20 cellular contexts compared by ENCODE assay signal in the genomic region with DNA sequence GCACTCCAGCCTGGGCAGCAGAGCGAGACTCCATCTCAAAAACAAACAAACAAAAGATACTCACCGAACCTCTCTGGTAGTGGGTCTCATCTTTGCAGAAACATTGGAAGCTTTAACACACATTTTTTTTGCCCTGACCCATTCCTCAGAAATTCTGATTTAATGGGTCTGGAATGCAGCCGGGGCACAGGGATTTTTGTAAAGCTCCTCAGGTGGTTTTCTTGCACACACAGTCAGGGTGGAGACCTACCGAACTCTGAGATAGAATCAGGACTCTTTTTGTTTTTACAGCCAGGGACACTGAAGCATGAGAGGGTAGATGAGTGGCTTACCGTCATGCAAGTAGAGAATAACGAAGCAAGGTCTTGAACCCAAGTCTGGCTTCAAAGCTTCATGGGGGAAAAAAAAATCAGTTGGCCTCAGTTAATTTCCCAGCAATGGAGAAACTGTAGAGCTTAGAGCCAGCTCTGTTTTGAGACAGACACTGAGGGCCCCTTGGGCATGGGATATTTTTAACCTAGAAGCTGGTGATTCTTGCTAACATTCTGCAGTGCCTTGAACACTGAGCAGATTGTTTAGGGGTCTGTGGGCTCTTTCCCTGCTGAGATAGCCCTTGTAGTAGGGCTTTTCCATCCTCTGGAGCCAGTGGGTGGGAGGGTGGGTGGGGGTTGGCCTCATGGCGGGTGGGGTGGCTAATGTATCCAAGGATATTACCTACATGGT. TPM values are rescaled to one million over a fixed set of nuclear protein-coding genes. Genes with fewer than 3 reads are reported as not detected.
DNase-seq lines count a peak whose midpoint lies in the region; ATAC-seq, FAIRE-seq and TF ChIP-seq lines count a peak whose summit lies in the region.
"Had no signal": no experiment of that assay in that cellular context is flagged by ENCODE, and none has a peak within 500 bp of the region (broad histone marks: within the 10 kb centered on the region; RNA-seq: fewer than 3 reads in every experiment).

No MANE protein-coding gene starts in this region.

- no peak overlapping the region for H3K27ac ChIP-seq in HepG2 (ENCODE audit: extremely low read length, insufficient read depth, low read length)
- H3K27ac ChIP-seq in right lobe of liver: no peak overlapping the region
- no peak overlapping the region for H3K27ac ChIP-seq in foreskin keratinocyte
- no peak overlapping the region for H3K27ac ChIP-seq in dorsolateral prefrontal cortex
- H3K27ac ChIP-seq: brain microvascular endothelial cell, ovary, sigmoid colon, transverse colon had no signal

- H3K36me3 ChIP-seq in HepG2 (replicated peaks in 1 of 2; ENCODE audit: control insufficient read depth in 1 of 2, insufficient read depth in 2 of 2, low read length in 2 of 2): no peaks in the 10 kb centered on the region
- no peaks in the 10 kb centered on the region for H3K36me3 ChIP-seq in right lobe of liver
- H3K36me3 ChIP-seq: brain microvascular endothelial cell, ovary, sigmoid colon, transverse colon had no signal

- peaks cover 2% of the 10 kb centered on the region for H3K27me3 Mint-ChIP-seq in type B pancreatic cell
- H3K27me3 Mint-ChIP-seq: activated naive CD8-positive, alpha-beta T cell had no signal

- TF ChIP-seq EP300 in HepG2 (IDR thresholded peaks at IDR 0.05; ENCODE audit: low read depth in 2 of 2, low read length in 2 of 2) (no peak), HepG2 (CRISPR knock-in tag; IDR thresholded peaks at IDR 0.05; ENCODE audit: borderline replicate concordance) (no peak)

- H3K9me3 ChIP-seq in HepG2 (ENCODE audit: low read length) (no peaks in the 10 kb centered on the region), right lobe of liver (no peaks in the 10 kb centered on the region)
- H3K9me3 ChIP-seq: ovary, sigmoid colon, transverse colon had no signal

- no peaks in the 10 kb centered on the region for H3K36me3 Mint-ChIP-seq in type B pancreatic cell
- H3K36me3 Mint-ChIP-seq: activated naive CD8-positive, alpha-beta T cell had no signal

- DNase-seq in HepG2 (ENCODE audit: low spot score) (no peak), right lobe of liver (no peak), foreskin keratinocyte (peak; percentile 25 to 73), type B pancreatic cell (ENCODE audit: extremely low spot score, unreplicated experiment) (no peak), dorsolateral prefrontal cortex (no peak)
- DNase-seq: brain microvascular endothelial cell; C1 segment of cervical spinal cord; NCI-H2227 treated with DMSO at 0.1 percent for 48 hours; NK-92 treated with Interleukin-12 subunit alpha and Interleukin-12 subunit beta, amount 100 ng/mL, for 24 hours; ovary; sigmoid colon; stimulated activated CD4-positive, alpha-beta T cell treated with anti-CD3 and anti-CD28 coated beads, Interleukin-1b, Interleukin-23, amount 100 ng/mL, for 48 hours; stimulated activated naive CD8-positive, alpha-beta T cell treated with anti-CD3 and anti-CD28 coated beads, Interleukin-15, Interleukin-2, amounts not matched to agents 100 U/mL and 50 U/mL, for 24 hours; transverse colon had no signal

- no peak for TF ChIP-seq RAD21 in HepG2 (CRISPR knock-in tag; IDR thresholded peaks at IDR 0.05)

- H3K9me3 Mint-ChIP-seq in type B pancreatic cell: no peaks in the 10 kb centered on the region
- H3K9me3 Mint-ChIP-seq: activated T-helper 1 cell treated with anti-CD3 and anti-CD28 coated beads, Interleukin-12 subunit alpha, Interleukin-12 subunit beta, Interleukin-2, Interleukin-4 antibody, amounts not matched to agents 30 ng/mL and 10 ng/mL and 1 ng/mL, durations not matched to agents 14 hours and 24 hours and 36 hours had no signal

- H3K4me3 Mint-ChIP-seq in type B pancreatic cell: peak overlapping the region; percentile 46
- H3K4me3 Mint-ChIP-seq: activated naive CD8-positive, alpha-beta T cell; activated T-helper 1 cell treated with anti-CD3 and anti-CD28 coated beads, Interleukin-12 subunit alpha, Interleukin-12 subunit beta, Interleukin-2, Interleukin-4 antibody, amounts not matched to agents 30 ng/mL and 10 ng/mL and 1 ng/mL, durations not matched to agents 14 hours and 24 hours and 36 hours had no signal

- no peak overlapping the region for H3K4me2 ChIP-seq in HepG2 (ENCODE audit: low read depth, low read length)

- H3K79me2 ChIP-seq in HepG2 (ENCODE audit: insufficient read depth, low read length): no peaks in the 10 kb centered on the region

- H3K4me1 ChIP-seq in HepG2 (ENCODE audit: insufficient read depth, low read length) (peaks cover 19% of the 10 kb centered on the region; the same call in 1 of the 2 replicates), right lobe of liver (peaks cover 0 to 6% (median 0%) of the 10 kb centered on the region in 4 donors), foreskin keratinocyte (peaks cover 6% of the 10 kb centered on the region)

- no peak for TF ChIP-seq CTCF in HepG2 (CRISPR knock-in tag; IDR thresholded peaks at IDR 0.05)
- no peak for TF ChIP-seq CTCF in right lobe of liver (IDR thresholded peaks at IDR 0.05)
- no peak for TF ChIP-seq CTCF in foreskin keratinocyte (conservative IDR thresholded peaks at IDR 0.05)
- no peak for TF ChIP-seq CTCF in type B pancreatic cell (conservative IDR thresholded peaks at IDR 0.05)
- no peak for TF ChIP-seq CTCF in dorsolateral prefrontal cortex (IDR thresholded peaks at IDR 0.05 in 54 of 56, conservative IDR thresholded peaks at IDR 0.05 in 2 of 56; ENCODE audit: low read depth in 1 of 56, partially characterized antibody in 56 of 56)

- FAIRE-seq in HepG2 (lab: Jason Lieb, UNC): no peak

- TF ChIP-seq POLR2A in HepG2 (IDR thresholded peaks at IDR 0.05; ENCODE audit: insufficient read depth in 1 of 2, low read depth in 2 of 2, low read length in 2 of 2) (no peak), right lobe of liver (IDR thresholded peaks at IDR 0.05) (no peak)

- H3K9ac ChIP-seq in HepG2 (ENCODE audit: insufficient read depth, low read depth, low read length): no peak overlapping the region

- no peak overlapping the region for H2AFZ ChIP-seq in HepG2 (ENCODE audit: low read length)

- no TSS peak for BruUV-seq in HepG2 (replicated peaks; lab: Mats Ljungman, UMichigan)

- intact Hi-C loops in HepG2 (cut with micrococcal nuclease; ENCODE audit: unreplicated experiment): no loop called here
- intact Hi-C loops in right lobe of liver (cut with DNase I): no loop called here
- intact Hi-C loops in dorsolateral prefrontal cortex (cut with DNase I): no loop called here

- ATAC-seq in HepG2: no peak
- no peak for ATAC-seq in right lobe of liver
- no peak for ATAC-seq in foreskin keratinocyte
- no peak for ATAC-seq in GM21390 (IDR thresholded peaks at IDR 0.05; ENCODE audit: unreplicated experiment)
- ATAC-seq: stimulated activated naive CD8-positive, alpha-beta T cell treated with anti-CD3 and anti-CD28 coated beads, Interleukin-15, Interleukin-2, amounts not matched to agents 100 U/mL and 50 U/mL, for 24 hours had no signal

- 2% methylated on average over 7 of the region's 7 CpGs for WGBS in HepG2 (ENCODE audit: low lambda C conversion rate)
- WGBS in right lobe of liver (ENCODE audit: insufficient coverage, low coverage, low lambda C conversion rate, missing lambda C conversion rate): 75% methylated on average over 6 of the region's 7 CpGs

- no peaks in the 10 kb centered on the region for H4K20me1 ChIP-seq in HepG2 (ENCODE audit: insufficient read depth, low read length)

- H3K4me3 ChIP-seq in HepG2 (replicated peaks in 1 of 3; ENCODE audit: insufficient read depth in 1 of 3, low read depth in 2 of 3, low read length in 3 of 3) (no peak overlapping the region), right lobe of liver (no peak overlapping the region), dorsolateral prefrontal cortex (no peak overlapping the region)
- H3K4me3 ChIP-seq: ovary, sigmoid colon, transverse colon had no signal

- POLR2A ChIA-PET in HepG2 (lab: Yijun Ruan, JAX): interaction anchor here (0.6 to 1.8 kb wide), 4 partner anchors 56 to 86 kb away, joined by 4 to 11 read pairs (median 8); partner anchors contain the start of gene RPLP0

- H3K27me3 ChIP-seq in HepG2 (ENCODE audit: control insufficient read depth in 1 of 2, insufficient read depth in 2 of 2, low read length in 2 of 2): peaks cover 0 to 1% of the 10 kb centered on the region in 2 experiments; a peak in 3 of 5 replicates
- no peaks in the 10 kb centered on the region for H3K27me3 ChIP-seq in right lobe of liver
- H3K27me3 ChIP-seq in foreskin keratinocyte: no peaks in the 10 kb centered on the region
- no peaks in the 10 kb centered on the region for H3K27me3 ChIP-seq in dorsolateral prefrontal cortex
- H3K27me3 ChIP-seq: brain microvascular endothelial cell, ovary, sigmoid colon, transverse colon had no signal

- peaks cover 10% of the 10 kb centered on the region for H3K4me1 Mint-ChIP-seq in type B pancreatic cell (ENCODE audit: unreplicated experiment)

- in situ Hi-C loops in HepG2 (cut with HindIII; ENCODE audit: extremely low pct_ligation_motif_present, low pct_unique_long_range_greater_than_20kb): no loop called here

- H3K27ac Mint-ChIP-seq in type B pancreatic cell: peak overlapping the region; percentile 79
- H3K27ac Mint-ChIP-seq: activated naive CD8-positive, alpha-beta T cell; activated T-helper 1 cell treated with anti-CD3 and anti-CD28 coated beads, Interleukin-12 subunit alpha, Interleukin-12 subunit beta, Interleukin-2, Interleukin-4 antibody, amounts not matched to agents 30 ng/mL and 10 ng/mL and 1 ng/mL, durations not matched to agents 14 hours and 24 hours and 36 hours had no signal

- CTCF ChIA-PET in HepG2 (lab: Yijun Ruan, JAX; ENCODE audit: low intra/inter-chr PET ratio, low total read pairs): no interaction called here

RNA-seq across cellular contexts. Expression of gene RNU4-2, which starts 4.8 kb away (rescaled TPM):
- 1,104 and 11,327 TPM in 2 replicates for total RNA-seq in HepG2 (2016; rRNA removed; fragmentation: Illumina TruSeq; extraction: Trizol)
- total RNA-seq in HepG2 (2016; cell fraction: cytosol; rRNA removed; fragmentation: Illumina TruSeq; extraction: Trizol; ENCODE audit: low read depth): 75,622 and 87,357 TPM in 2 replicates
- 1,281 and 10,696 TPM in 2 replicates for total RNA-seq in HepG2 (2016; cell fraction: insoluble cytoplasmic fraction; rRNA removed; fragmentation: Illumina TruSeq; extraction: Trizol)
- 7,098 and 8,950 TPM in 2 replicates for total RNA-seq in HepG2 (2016; cell fraction: membrane; rRNA removed; fragmentation: Illumina TruSeq; extraction: Trizol)
- 36,023 and 40,311 TPM in 2 replicates for total RNA-seq in HepG2 (2016; cell fraction: nucleus; rRNA removed; fragmentation: Illumina TruSeq; extraction: Trizol)
- under 0.01 TPM in 2 replicates for polyA plus RNA-seq in HepG2 (2011; rRNA removed)
- polyA plus RNA-seq in HepG2 (2011; cell fraction: cytosol; rRNA removed): under 0.01 TPM in 2 replicates
- under 0.01 TPM in 2 replicates for polyA plus RNA-seq in HepG2 (2011; cell fraction: nucleus; rRNA removed)
- polyA plus RNA-seq in HepG2 (2012): 161 and 363 TPM in 2 replicates
- polyA plus RNA-seq in HepG2 (2016; cell fraction: cytosol; fragmentation: Illumina TruSeq; extraction: Trizol; ENCODE audit: low read depth): 126 TPM in 1 of 2 replicates, not detected in the other
- not detected in 2 replicates for polyA plus RNA-seq in HepG2 (2016; cell fraction: insoluble cytoplasmic fraction; fragmentation: Illumina TruSeq; extraction: Trizol; ENCODE audit: low read depth)
- polyA plus RNA-seq in HepG2 (2016; cell fraction: membrane; fragmentation: Illumina TruSeq; extraction: Trizol; ENCODE audit: low read depth): not detected in 2 replicates
- polyA plus RNA-seq in HepG2 (2016; cell fraction: nucleus; fragmentation: Illumina TruSeq; extraction: Trizol; ENCODE audit: insufficient read depth, low read depth): 46.8 TPM in 1 of 2 replicates, not detected in the other
- polyA minus RNA-seq in HepG2 (2011; rRNA and poly(A)+ RNA removed; ENCODE audit: low replicate concordance): under 0.01 TPM in 2 replicates
- 35,022 and 47,630 TPM in 2 replicates for polyA minus RNA-seq in HepG2 (2011; cell fraction: cytosol; rRNA and poly(A)+ RNA removed)
- under 0.01 TPM in 2 replicates for polyA minus RNA-seq in HepG2 (2011; cell fraction: nucleus; rRNA and poly(A)+ RNA removed)
- total RNA-seq in right lobe of liver: 1,000 to 10,000 TPM in 4 of 6 experiments, under 1 TPM in 2; under 0.01 to 8,070 (median 3,211) TPM
- 4,915 and 5,654 TPM in 2 replicates for total RNA-seq in foreskin keratinocyte
- polyA plus RNA-seq in foreskin keratinocyte: not detected in 2 replicates
- total RNA-seq in type B pancreatic cell (ENCODE audit: low replicate concordance): 6,693 and 9,065 TPM in 2 replicates
- over 10,000 TPM in 111 of 120 experiments, 1,000 to 10,000 TPM in 9; 2,947 to 35,484 (median 19,179) TPM for total RNA-seq in dorsolateral prefrontal cortex
- polyA plus RNA-seq: esophagus, ovary, sigmoid colon had no signal

RNA-seq across cellular contexts. Expression of gene RNU4-1, which starts 6.1 kb away (rescaled TPM):
- 623 and 7,407 TPM in 2 replicates for total RNA-seq in HepG2 (2016; rRNA removed; fragmentation: Illumina TruSeq; extraction: Trizol)
- total RNA-seq in HepG2 (2016; cell fraction: cytosol; rRNA removed; fragmentation: Illumina TruSeq; extraction: Trizol; ENCODE audit: low read depth): 43,967 and 49,615 TPM in 2 replicates
- total RNA-seq in HepG2 (2016; cell fraction: insoluble cytoplasmic fraction; rRNA removed; fragmentation: Illumina TruSeq; extraction: Trizol): 747 and 6,785 TPM in 2 replicates
- total RNA-seq in HepG2 (2016; cell fraction: membrane; rRNA removed; fragmentation: Illumina TruSeq; extraction: Trizol): 4,501 and 5,797 TPM in 2 replicates
- 25,631 and 27,214 TPM in 2 replicates for total RNA-seq in HepG2 (2016; cell fraction: nucleus; rRNA removed; fragmentation: Illumina TruSeq; extraction: Trizol)
- polyA plus RNA-seq in HepG2 (2011; rRNA removed): not detected in 2 replicates
- polyA plus RNA-seq in HepG2 (2011; cell fraction: cytosol; rRNA removed): under 0.01 TPM in 2 replicates
- under 0.01 TPM in 2 replicates for polyA plus RNA-seq in HepG2 (2011; cell fraction: nucleus; rRNA removed)
- polyA plus RNA-seq in HepG2 (2012): 161 and 404 TPM in 2 replicates
- 58.8 TPM in 1 of 2 replicates, not detected in the other for polyA plus RNA-seq in HepG2 (2016; cell fraction: cytosol; fragmentation: Illumina TruSeq; extraction: Trizol; ENCODE audit: low read depth)
- not detected in 2 replicates for polyA plus RNA-seq in HepG2 (2016; cell fraction: insoluble cytoplasmic fraction; fragmentation: Illumina TruSeq; extraction: Trizol; ENCODE audit: low read depth)
- not detected in 2 replicates for polyA plus RNA-seq in HepG2 (2016; cell fraction: membrane; fragmentation: Illumina TruSeq; extraction: Trizol; ENCODE audit: low read depth)
- 62.4 TPM in 1 of 2 replicates, not detected in the other for polyA plus RNA-seq in HepG2 (2016; cell fraction: nucleus; fragmentation: Illumina TruSeq; extraction: Trizol; ENCODE audit: insufficient read depth, low read depth)
- under 0.01 TPM in 2 replicates for polyA minus RNA-seq in HepG2 (2011; rRNA and poly(A)+ RNA removed; ENCODE audit: low replicate concordance)
- 32,519 and 40,246 TPM in 2 replicates for polyA minus RNA-seq in HepG2 (2011; cell fraction: cytosol; rRNA and poly(A)+ RNA removed)
- under 0.01 TPM in 2 replicates for polyA minus RNA-seq in HepG2 (2011; cell fraction: nucleus; rRNA and poly(A)+ RNA removed)
- total RNA-seq in right lobe of liver: 1,000 to 10,000 TPM in 4 of 6 experiments, under 1 TPM in 1, not detected in 1; under 0.01 to 2,710 (median 2,128) TPM
- total RNA-seq in foreskin keratinocyte: 4,069 and 6,144 TPM in 2 replicates
- not detected in 2 replicates for polyA plus RNA-seq in foreskin keratinocyte
- 4,376 and 7,253 TPM in 2 replicates for total RNA-seq in type B pancreatic cell (ENCODE audit: low replicate concordance)
- 1,000 to 10,000 TPM in 110 of 120 experiments, 100 to 1,000 TPM in 10; 125 to 4,648 (median 2,054) TPM for total RNA-seq in dorsolateral prefrontal cortex
- polyA plus RNA-seq: esophagus, ovary, sigmoid colon had no signal

RNA-seq across cellular contexts. Expression of gene SIRT4, which starts 15.2 kb away (rescaled TPM):
- 3.4 and 7.0 TPM in 2 replicates for total RNA-seq in HepG2 (2016; rRNA removed; fragmentation: Illumina TruSeq; extraction: Trizol)
- 1.7 and 1.8 TPM in 2 replicates for total RNA-seq in HepG2 (2016; cell fraction: cytosol; rRNA removed; fragmentation: Illumina TruSeq; extraction: Trizol; ENCODE audit: low read depth)
- total RNA-seq in HepG2 (2016; cell fraction: insoluble cytoplasmic fraction; rRNA removed; fragmentation: Illumina TruSeq; extraction: Trizol): 3.3 and 4.9 TPM in 2 replicates
- 1.4 and 1.9 TPM in 2 replicates for total RNA-seq in HepG2 (2016; cell fraction: membrane; rRNA removed; fragmentation: Illumina TruSeq; extraction: Trizol)
- 1.8 and 2.1 TPM in 2 replicates for total RNA-seq in HepG2 (2016; cell fraction: nucleus; rRNA removed; fragmentation: Illumina TruSeq; extraction: Trizol)
- 4.8 and 5.8 TPM in 2 replicates for polyA plus RNA-seq in HepG2 (2011; rRNA removed)
- polyA plus RNA-seq in HepG2 (2011; cell fraction: cytosol; rRNA removed): 4.1 and 5.0 TPM in 2 replicates
- 2.5 and 3.0 TPM in 2 replicates for polyA plus RNA-seq in HepG2 (2011; cell fraction: nucleus; rRNA removed)
- 4.1 and 6.6 TPM in 2 replicates for polyA plus RNA-seq in HepG2 (2012)
- polyA plus RNA-seq in HepG2 (2016; cell fraction: cytosol; fragmentation: Illumina TruSeq; extraction: Trizol; ENCODE audit: low read depth): 0.69 and 0.86 TPM in 2 replicates
- polyA plus RNA-seq in HepG2 (2016; cell fraction: insoluble cytoplasmic fraction; fragmentation: Illumina TruSeq; extraction: Trizol; ENCODE audit: low read depth): 4.5 and 4.9 TPM in 2 replicates
- 0.82 and 0.95 TPM in 2 replicates for polyA plus RNA-seq in HepG2 (2016; cell fraction: membrane; fragmentation: Illumina TruSeq; extraction: Trizol; ENCODE audit: low read depth)
- polyA plus RNA-seq in HepG2 (2016; cell fraction: nucleus; fragmentation: Illumina TruSeq; extraction: Trizol; ENCODE audit: insufficient read depth, low read depth): 2.4 and 2.7 TPM in 2 replicates
- polyA minus RNA-seq in HepG2 (2011; rRNA and poly(A)+ RNA removed; ENCODE audit: low replicate concordance): 0.91 and 4.7 TPM in 2 replicates
- polyA minus RNA-seq in HepG2 (2011; cell fraction: cytosol; rRNA and poly(A)+ RNA removed): 0.79 and 1.8 TPM in 2 replicates
- polyA minus RNA-seq in HepG2 (2011; cell fraction: nucleus; rRNA and poly(A)+ RNA removed): 2.3 and 3.9 TPM in 2 replicates
- 1 to 10 TPM in 5 of 6 experiments, under 1 TPM in 1; 0.56 to 4.1 (median 3.0) TPM for total RNA-seq in right lobe of liver
- total RNA-seq in foreskin keratinocyte: 0.49 and 0.54 TPM in 2 replicates
- 0.54 and 0.73 TPM in 2 replicates for polyA plus RNA-seq in foreskin keratinocyte
- total RNA-seq in type B pancreatic cell (ENCODE audit: low replicate concordance): 2.0 and 2.7 TPM in 2 replicates
- 10 to 100 TPM in 10 of 120 experiments, 1 to 10 TPM in 110; 1.9 to 15.5 (median 6.3) TPM for total RNA-seq in dorsolateral prefrontal cortex

RNA-seq across cellular contexts. Expression of gene PXN, which starts 21.4 kb away (rescaled TPM):
- total RNA-seq in HepG2 (2016; rRNA removed; fragmentation: Illumina TruSeq; extraction: Trizol) (13.6 and 14.2 TPM in 2 replicates), right lobe of liver (10 to 100 TPM; 15.1 to 32.6 (median 24.1) TPM), foreskin keratinocyte (265 and 321 TPM in 2 replicates), type B pancreatic cell (ENCODE audit: low replicate concordance) (60.7 and 127 TPM in 2 replicates), dorsolateral prefrontal cortex (10 to 100 TPM; 15.7 to 57.9 (median 32.8) TPM)
- total RNA-seq in HepG2 (2016; cell fraction: cytosol; rRNA removed; fragmentation: Illumina TruSeq; extraction: Trizol; ENCODE audit: low read depth): 2.8 and 2.9 TPM in 2 replicates
- 10.2 and 11.3 TPM in 2 replicates for total RNA-seq in HepG2 (2016; cell fraction: insoluble cytoplasmic fraction; rRNA removed; fragmentation: Illumina TruSeq; extraction: Trizol)
- total RNA-seq in HepG2 (2016; cell fraction: membrane; rRNA removed; fragmentation: Illumina TruSeq; extraction: Trizol): 10.5 and 13.4 TPM in 2 replicates
- 10.6 and 14.0 TPM in 2 replicates for total RNA-seq in HepG2 (2016; cell fraction: nucleus; rRNA removed; fragmentation: Illumina TruSeq; extraction: Trizol)
- polyA plus RNA-seq in HepG2 (2011; rRNA removed) (13.9 and 14.2 TPM in 2 replicates), foreskin keratinocyte (219 and 239 TPM in 2 replicates)
- 5.8 and 6.3 TPM in 2 replicates for polyA plus RNA-seq in HepG2 (2011; cell fraction: cytosol; rRNA removed)
- polyA plus RNA-seq in HepG2 (2011; cell fraction: nucleus; rRNA removed): 34.5 and 43.7 TPM in 2 replicates
- polyA plus RNA-seq in HepG2 (2012): 18.0 and 21.4 TPM in 2 replicates
- polyA plus RNA-seq in HepG2 (2016; cell fraction: cytosol; fragmentation: Illumina TruSeq; extraction: Trizol; ENCODE audit: low read depth): 3.3 and 3.4 TPM in 2 replicates
- 20.0 and 28.0 TPM in 2 replicates for polyA plus RNA-seq in HepG2 (2016; cell fraction: insoluble cytoplasmic fraction; fragmentation: Illumina TruSeq; extraction: Trizol; ENCODE audit: low read depth)
- polyA plus RNA-seq in HepG2 (2016; cell fraction: membrane; fragmentation: Illumina TruSeq; extraction: Trizol; ENCODE audit: low read depth): 14.1 and 14.2 TPM in 2 replicates
- 43.9 and 49.3 TPM in 2 replicates for polyA plus RNA-seq in HepG2 (2016; cell fraction: nucleus; fragmentation: Illumina TruSeq; extraction: Trizol; ENCODE audit: insufficient read depth, low read depth)
- 26.4 and 40.4 TPM in 2 replicates for polyA minus RNA-seq in HepG2 (2011; rRNA and poly(A)+ RNA removed; ENCODE audit: low replicate concordance)
- polyA minus RNA-seq in HepG2 (2011; cell fraction: cytosol; rRNA and poly(A)+ RNA removed): 6.4 and 8.2 TPM in 2 replicates
- polyA minus RNA-seq in HepG2 (2011; cell fraction: nucleus; rRNA and poly(A)+ RNA removed): 10.3 and 10.7 TPM in 2 replicates

RNA-seq across cellular contexts. Expression of gene PLA2G1B, which starts 40.6 kb away (rescaled TPM):
- total RNA-seq in HepG2 (2016; rRNA removed; fragmentation: Illumina TruSeq; extraction: Trizol): 0.87 and 1.4 TPM in 2 replicates
- total RNA-seq in HepG2 (2016; cell fraction: cytosol; rRNA removed; fragmentation: Illumina TruSeq; extraction: Trizol; ENCODE audit: low read depth): 1.4 and 1.6 TPM in 2 replicates
- total RNA-seq in HepG2 (2016; cell fraction: insoluble cytoplasmic fraction; rRNA removed; fragmentation: Illumina TruSeq; extraction: Trizol): 1.4 and 2.0 TPM in 2 replicates
- total RNA-seq in HepG2 (2016; cell fraction: membrane; rRNA removed; fragmentation: Illumina TruSeq; extraction: Trizol): 1.3 and 1.4 TPM in 2 replicates
- total RNA-seq in HepG2 (2016; cell fraction: nucleus; rRNA removed; fragmentation: Illumina TruSeq; extraction: Trizol): 1.1 TPM in 1 of 2 replicates, not detected in the other
- 0.33 and 0.59 TPM in 2 replicates for polyA plus RNA-seq in HepG2 (2011; rRNA removed)
- 0.42 and 0.54 TPM in 2 replicates for polyA plus RNA-seq in HepG2 (2011; cell fraction: cytosol; rRNA removed)
- not detected in 2 replicates for polyA plus RNA-seq in HepG2 (2011; cell fraction: nucleus; rRNA removed)
- polyA plus RNA-seq in HepG2 (2012): 0.41 and 0.44 TPM in 2 replicates
- polyA plus RNA-seq in HepG2 (2016; cell fraction: cytosol; fragmentation: Illumina TruSeq; extraction: Trizol; ENCODE audit: low read depth): 1.4 and 1.7 TPM in 2 replicates
- polyA plus RNA-seq in HepG2 (2016; cell fraction: insoluble cytoplasmic fraction; fragmentation: Illumina TruSeq; extraction: Trizol; ENCODE audit: low read depth): 1.0 and 1.1 TPM in 2 replicates
- polyA plus RNA-seq in HepG2 (2016; cell fraction: membrane; fragmentation: Illumina TruSeq; extraction: Trizol; ENCODE audit: low read depth): 1.1 and 1.2 TPM in 2 replicates
- 1.7 TPM in 1 of 2 replicates, not detected in the other for polyA plus RNA-seq in HepG2 (2016; cell fraction: nucleus; fragmentation: Illumina TruSeq; extraction: Trizol; ENCODE audit: insufficient read depth, low read depth)
- polyA minus RNA-seq in HepG2 (2011; rRNA and poly(A)+ RNA removed; ENCODE audit: low replicate concordance): not detected in 2 replicates
- not detected in 2 replicates for polyA minus RNA-seq in HepG2 (2011; cell fraction: cytosol; rRNA and poly(A)+ RNA removed)
- polyA minus RNA-seq in HepG2 (2011; cell fraction: nucleus; rRNA and poly(A)+ RNA removed): not detected in 2 replicates
- not detected for total RNA-seq in right lobe of liver
- not detected in 2 replicates for total RNA-seq in foreskin keratinocyte
- polyA plus RNA-seq in foreskin keratinocyte: not detected in 2 replicates
- not detected in 2 replicates for total RNA-seq in type B pancreatic cell (ENCODE audit: low replicate concordance)
- total RNA-seq in dorsolateral prefrontal cortex: 1 to 10 TPM in 2 of 120 experiments, not detected in 118; 1.3 to 1.9 TPM
- total RNA-seq: A172; activated T-helper 1 cell treated with anti-CD3 and anti-CD28 coated beads, Interleukin-12 subunit alpha, Interleukin-12 subunit beta, Interleukin-2, Interleukin-4 antibody, amounts not matched to agents 30 ng/mL and 10 ng/mL and 1 ng/mL, durations not matched to agents 14 hours and 24 hours and 36 hours; dermis microvascular lymphatic vessel endothelial cell; sigmoid colon; transverse colon had no signal

Comparison
In these comparisons a context has a peak if more than half of its experiments do, and no peak if none do; other contexts are left out.
1. DNase-seq: peak in foreskin keratinocyte (2 of 2); none in HepG2 (single experiment), right lobe of liver (0 of 3), type B pancreatic cell (single experiment) and dorsolateral prefrontal cortex (0 of 10).